ENCODE assay signal across 34 cellular contexts in genomic region chr10:117886766-117887165, GRCh38.
"Had no signal": no experiment of that assay in that cellular context is flagged by ENCODE, and none has a peak within 500 bp of the region (broad histone marks: within the 10 kb centered on the region; RNA-seq: fewer than 3 reads in every experiment).

No MANE protein-coding gene starts in this region.

- H3K27ac Mint-ChIP-seq: activated CD4-positive, alpha-beta memory T cell treated with anti-CD3 and anti-CD28 coated beads, Interleukin-2, amount 10 ng/mL, durations not matched to agents 7 days and 5 days; activated CD4-positive, alpha-beta T cell treated with anti-CD3 and anti-CD28 coated beads for 36 hours; activated CD4-positive, alpha-beta T cell treated with anti-CD3 and anti-CD28 coated beads, Interleukin-2, amount 10 ng/mL, durations not matched to agents 7 days and 5 days; activated CD8-positive, alpha-beta memory T cell treated with anti-CD3 and anti-CD28 coated beads, Interleukin-2, amount 10 ng/mL, durations not matched to agents 7 days and 5 days; activated CD8-positive, alpha-beta T cell treated with anti-CD3 and anti-CD28 coated beads, Interleukin-2, amount 10 ng/mL, durations not matched to agents 7 days and 5 days; activated naive CD4-positive, alpha-beta T cell treated with anti-CD3 and anti-CD28 coated beads for 36 hours; activated naive CD4-positive, alpha-beta T cell treated with anti-CD3 and anti-CD28 coated beads, Interleukin-2, amount 50 U/mL, for 72 hours; activated naive CD8-positive, alpha-beta T cell treated with anti-CD3 and anti-CD28 coated beads for 36 hours; activated T-cell treated with anti-CD3 and anti-CD28 coated beads, Interleukin-2, amount 50 U/mL, for 24 hours; activated T-helper 2 cell treated with anti-CD3 and anti-CD28 coated beads, Interferon-gamma antibody, Interleukin-2, Interleukin-4, amounts not matched to agents 10 μg/mL and 5 μg/mL and 100 μg/mL, durations not matched to agents 14 hours and 24 hours and 36 hours; T-cell; T-helper 17 cell; WTC11 had no signal

- H3K27me3 ChIP-seq: adrenal gland, body of pancreas, brain microvascular endothelial cell, breast epithelium had no signal

- H3K27ac ChIP-seq: adrenal gland, body of pancreas, brain microvascular endothelial cell, breast epithelium, WERI-Rb-1 had no signal

- H3K4me1 ChIP-seq: adrenal gland, body of pancreas, breast epithelium had no signal

- DNase-seq: activated CD4-positive, alpha-beta memory T cell treated with anti-CD3 and anti-CD28 coated beads, Interleukin-2, amount 10 ng/mL, durations not matched to agents 7 days and 5 days; activated CD4-positive, alpha-beta T cell treated with anti-CD3 and anti-CD28 coated beads for 1 hour; activated CD4-positive, alpha-beta T cell treated with anti-CD3 and anti-CD28 coated beads for 36 hours; activated CD4-positive, alpha-beta T cell treated with anti-CD3 and anti-CD28 coated beads for 48 hours; activated CD4-positive, alpha-beta T cell treated with anti-CD3 and anti-CD28 coated beads, Interleukin-2, amount 10 ng/mL, durations not matched to agents 7 days and 5 days; activated CD4-positive, alpha-beta T cell treated with anti-CD3 and anti-CD28 coated beads, Interleukin-2, amount 50 U/mL, for 48 hours; activated CD4-positive, CD25-positive, alpha-beta regulatory T cell; activated CD8-positive, alpha-beta memory T cell treated with anti-CD3 and anti-CD28 coated beads for 24 hours; activated CD8-positive, alpha-beta memory T cell treated with anti-CD3 and anti-CD28 coated beads, Interleukin-2, amount 10 ng/mL, durations not matched to agents 7 days and 5 days; activated CD8-positive, alpha-beta memory T cell treated with anti-CD3 and anti-CD28 coated beads, Interleukin-2, amount 50 U/mL, for 48 hours; activated CD8-positive, alpha-beta T cell treated with anti-CD3 and anti-CD28 coated beads, Interleukin-2, amount 10 ng/mL, durations not matched to agents 7 days and 5 days; activated effector memory CD4-positive, alpha-beta T cell treated with Interleukin-2 at 50 U/mL for 16 hours; activated gamma-delta T cell; activated naive CD4-positive, alpha-beta T cell treated with anti-CD3 and anti-CD28 coated beads for 36 hours; activated naive CD4-positive, alpha-beta T cell treated with anti-CD3 and anti-CD28 coated beads, Interleukin-2, amount 50 U/mL, for 16 hours; activated naive CD8-positive, alpha-beta T cell treated with anti-CD3 and anti-CD28 coated beads for 36 hours; activated T-cell treated with anti-CD3 and anti-CD28 coated beads, Interleukin-2, amount 50 U/mL, for 24 hours; activated T-cell treated with anti-CD3 and anti-CD28 coated beads, Interleukin-2, amount 50 U/mL, for 48 hours; adrenal gland; amniotic stem cell; aorta; body of pancreas; brain microvascular endothelial cell; central memory CD4-positive, alpha-beta T cell; T-cell; T-helper 17 cell; T-helper 9 cell; WERI-Rb-1 had no signal

- H3K9me3 Mint-ChIP-seq: activated CD4-positive, alpha-beta memory T cell treated with anti-CD3 and anti-CD28 coated beads, Interleukin-2, amount 10 ng/mL, durations not matched to agents 7 days and 5 days; activated CD4-positive, alpha-beta T cell treated with anti-CD3 and anti-CD28 coated beads, Interleukin-2, amount 10 ng/mL, durations not matched to agents 7 days and 5 days; activated naive CD4-positive, alpha-beta T cell treated with anti-CD3 and anti-CD28 coated beads for 36 hours; activated naive CD8-positive, alpha-beta T cell treated with anti-CD3 and anti-CD28 coated beads for 36 hours; activated T-cell treated with anti-CD3 and anti-CD28 coated beads, Interleukin-2, amount 50 U/mL, for 24 hours; activated T-helper 2 cell treated with anti-CD3 and anti-CD28 coated beads, Interferon-gamma antibody, Interleukin-2, Interleukin-4, amounts not matched to agents 10 μg/mL and 5 μg/mL and 100 μg/mL, durations not matched to agents 14 hours and 24 hours and 36 hours; T-cell had no signal

- H3K4me3 Mint-ChIP-seq: activated CD4-positive, alpha-beta memory T cell treated with anti-CD3 and anti-CD28 coated beads, Interleukin-2, amount 10 ng/mL, durations not matched to agents 7 days and 5 days; activated CD4-positive, alpha-beta T cell treated with anti-CD3 and anti-CD28 coated beads for 36 hours; activated CD4-positive, alpha-beta T cell treated with anti-CD3 and anti-CD28 coated beads, Interleukin-2, amount 10 ng/mL, durations not matched to agents 7 days and 5 days; activated CD8-positive, alpha-beta memory T cell treated with anti-CD3 and anti-CD28 coated beads, Interleukin-2, amount 10 ng/mL, durations not matched to agents 7 days and 5 days; activated CD8-positive, alpha-beta T cell treated with anti-CD3 and anti-CD28 coated beads, Interleukin-2, amount 10 ng/mL, durations not matched to agents 7 days and 5 days; activated naive CD4-positive, alpha-beta T cell treated with anti-CD3 and anti-CD28 coated beads for 36 hours; activated naive CD8-positive, alpha-beta T cell treated with anti-CD3 and anti-CD28 coated beads for 36 hours; activated T-cell treated with anti-CD3 and anti-CD28 coated beads, Interleukin-2, amount 50 U/mL, for 24 hours; T-cell; T-helper 17 cell; WTC11 had no signal

- H3K36me3 ChIP-seq: adrenal gland, brain microvascular endothelial cell, breast epithelium, WERI-Rb-1 had no signal

- H3K4me3 ChIP-seq: adrenal gland, body of pancreas, breast epithelium had no signal

- H3K36me3 Mint-ChIP-seq: activated CD8-positive, alpha-beta memory T cell treated with anti-CD3 and anti-CD28 coated beads, Interleukin-2, amount 10 ng/mL, durations not matched to agents 7 days and 5 days; activated naive CD4-positive, alpha-beta T cell treated with anti-CD3 and anti-CD28 coated beads, Interleukin-2, amount 50 U/mL, for 72 hours; activated naive CD8-positive, alpha-beta T cell treated with anti-CD3 and anti-CD28 coated beads for 36 hours; T-cell; WTC11 had no signal

- H3K4me1 Mint-ChIP-seq: activated CD4-positive, alpha-beta memory T cell treated with anti-CD3 and anti-CD28 coated beads, Interleukin-2, amount 10 ng/mL, durations not matched to agents 7 days and 5 days; activated CD4-positive, alpha-beta T cell treated with anti-CD3 and anti-CD28 coated beads for 36 hours; activated CD4-positive, alpha-beta T cell treated with anti-CD3 and anti-CD28 coated beads, Interleukin-2, amount 10 ng/mL, durations not matched to agents 7 days and 5 days; activated CD8-positive, alpha-beta memory T cell treated with anti-CD3 and anti-CD28 coated beads, Interleukin-2, amount 10 ng/mL, durations not matched to agents 7 days and 5 days; activated naive CD8-positive, alpha-beta T cell treated with anti-CD3 and anti-CD28 coated beads for 36 hours; T-cell; T-helper 17 cell had no signal

- FAIRE-seq: astrocyte, TTC549 had no signal

- H3K9me3 ChIP-seq: adrenal gland, body of pancreas, breast epithelium had no signal
